ENCODE assay signal across 7 cellular contexts in the genomic region with DNA sequence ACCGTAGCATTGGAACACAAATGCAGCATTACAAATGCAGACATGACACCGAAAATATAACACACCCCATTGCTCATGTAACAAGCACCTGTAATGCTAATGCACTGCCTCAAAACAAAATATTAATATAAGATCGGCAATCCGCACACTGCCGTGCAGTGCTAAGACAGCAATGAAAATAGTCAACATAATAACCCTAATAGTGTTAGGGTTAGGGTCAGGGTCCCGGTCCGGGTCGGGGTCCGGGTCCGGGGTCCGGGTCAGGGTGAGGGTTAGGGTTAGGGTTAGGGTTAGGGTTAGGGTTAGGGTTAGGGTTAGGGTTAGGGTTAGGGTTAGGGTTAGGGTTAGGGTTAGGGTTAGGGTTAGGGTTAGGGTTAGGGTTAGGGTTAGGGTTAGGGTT. TPM values are rescaled to one million over a fixed set of nuclear protein-coding genes. Genes with fewer than 3 reads are reported as not detected.
"Had no signal": no experiment of that assay in that cellular context is flagged by ENCODE, and none has a peak within 500 bp of the region (broad histone marks: within the 10 kb centered on the region; RNA-seq: fewer than 3 reads in every experiment).

No MANE protein-coding gene starts in this region.

RNA-seq across cellular contexts. Expression of gene ANHX, which starts 29.0 kb away (rescaled TPM):
- total RNA-seq: GM23248, H4, H7, HepG2, HFFc6, HT1080 had no signal
- polyA plus RNA-seq: GM23248, HepG2, IgD-negative memory B cell had no signal
